In the genomic region with DNA sequence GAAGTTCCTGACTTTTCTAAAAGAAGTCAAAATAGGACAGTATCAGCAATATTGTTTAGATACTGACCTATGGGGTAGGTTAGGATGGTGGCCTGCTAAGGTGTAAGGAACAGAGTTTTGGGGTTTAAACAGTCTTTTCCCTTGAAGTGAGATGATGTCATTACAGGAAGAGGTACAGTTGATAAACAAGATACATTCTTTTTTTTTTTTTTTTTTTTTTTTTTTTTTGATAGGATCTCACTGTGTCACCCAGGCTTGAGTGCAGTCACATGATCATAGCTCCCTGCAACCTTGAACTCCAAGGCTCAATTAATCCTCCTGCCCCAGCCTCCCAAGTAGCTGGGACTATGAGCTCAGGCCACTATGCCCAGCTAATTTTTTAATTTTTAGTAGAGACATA, we compare ENCODE assay signal across 14 cellular contexts.
"Had no signal": no experiment of that assay in that cellular context is flagged by ENCODE, and none has a peak within 500 bp of the region (broad histone marks: within the 10 kb centered on the region; RNA-seq: fewer than 3 reads in every experiment).

No MANE protein-coding gene starts in this region.

- ATAC-seq: stimulated activated naive B cell treated with anti-CD40 and anti-IgM and Interleukin-4, amounts not matched to agents 10 μg/mL and 1 μg/mL and 100 μg/mL, for 72 hours had no signal

- DNase-seq: activated CD4-positive, alpha-beta T cell treated with anti-CD3 and anti-CD28 coated beads, Interleukin-2, amount 50 U/mL, for 1 hour; activated naive CD4-positive, alpha-beta T cell treated with Interleukin-2 at 50 U/mL for 16 hours; amniotic stem cell; caudate nucleus; esophagus squamous epithelium; islet precursor cell; midbrain; ovary; SK-N-SH; stimulated activated CD4-positive, alpha-beta T cell treated with anti-CD3 and anti-CD28 coated beads, Interleukin-2, amount 100 ng/mL, for 48 hours; stimulated activated naive B cell treated with anti-CD40 and anti-IgM and Interleukin-4, amounts not matched to agents 10 μg/mL and 1 μg/mL and 100 μg/mL, for 72 hours; tibial artery had no signal

- H3K9ac ChIP-seq: SK-N-SH had no signal

- H3K4me3 Mint-ChIP-seq: stimulated activated naive B cell treated with anti-CD40 and anti-IgM and Interleukin-4, amounts not matched to agents 10 μg/mL and 1 μg/mL and 100 μg/mL, for 72 hours had no signal

- H3K27ac ChIP-seq: esophagus squamous epithelium, hepatocyte, ovary, tibial artery, vagina had no signal

- H3K4me3 ChIP-seq: esophagus squamous epithelium, hepatocyte, ovary, tibial artery, vagina had no signal

- H3K4me1 ChIP-seq: esophagus squamous epithelium, tibial artery, vagina had no signal

- H3K27me3 Mint-ChIP-seq: stimulated activated naive B cell treated with anti-CD40 and anti-IgM and Interleukin-4, amounts not matched to agents 10 μg/mL and 1 μg/mL and 100 μg/mL, for 72 hours had no signal

- H3K9me3 Mint-ChIP-seq: stimulated activated naive B cell treated with anti-CD40 and anti-IgM and Interleukin-4, amounts not matched to agents 10 μg/mL and 1 μg/mL and 100 μg/mL, for 72 hours had no signal

- H3K9me3 ChIP-seq: esophagus squamous epithelium, ovary, SK-N-SH, tibial artery, vagina had no signal

- H3K4me1 Mint-ChIP-seq: stimulated activated naive B cell treated with anti-CD40 and anti-IgM and Interleukin-4, amounts not matched to agents 10 μg/mL and 1 μg/mL and 100 μg/mL, for 72 hours had no signal

- H3K27me3 ChIP-seq: esophagus squamous epithelium, hepatocyte, ovary, tibial artery, vagina had no signal

- H3K36me3 ChIP-seq: ovary had no signal

- H3K4me2 ChIP-seq: hepatocyte, SK-N-SH had no signal

- H2AFZ ChIP-seq: hepatocyte had no signal

- H3K79me2 ChIP-seq: hepatocyte had no signal
